ENCODE assay signal across 24 cellular contexts in genomic region chr12:690466-690865, GRCh38. TPM values are rescaled to one million over a fixed set of nuclear protein-coding genes. Genes with fewer than 3 reads are reported as not detected.
DNase-seq lines count a peak whose midpoint lies in the region; ATAC-seq and TF ChIP-seq lines count a peak whose summit lies in the region.
"Had no signal": no experiment of that assay in that cellular context is flagged by ENCODE, and none has a peak within 500 bp of the region (broad histone marks: within the 10 kb centered on the region; RNA-seq: fewer than 3 reads in every experiment).

No MANE protein-coding gene starts in this region.

- peaks cover 15% of the 10 kb centered on the region for H3F3A ChIP-seq in neural progenitor cell (ENCODE audit: low read depth)

- BruUV-seq in Caco-2 (replicated peaks; lab: Mats Ljungman, UMichigan): no TSS peak

- H3K36me3 ChIP-seq in neural progenitor cell (no peaks in the 10 kb centered on the region), Caco-2 (ENCODE audit: control insufficient read depth, insufficient read depth, low read length) (no peaks in the 10 kb centered on the region)

- no peak overlapping the region for H3K4me3 ChIP-seq in neural progenitor cell
- no peak overlapping the region for H3K4me3 ChIP-seq in Caco-2 (ENCODE audit: low read depth, low read length)
- H3K4me3 ChIP-seq: testis had no signal

- TF ChIP-seq CTCF in neural progenitor cell (IDR thresholded peaks at IDR 0.05): no peak
- TF ChIP-seq CTCF in Caco-2 (IDR thresholded peaks at IDR 0.05; ENCODE audit: insufficient read depth in 1 of 2, low read depth in 1 of 2, low read length in 1 of 2, severe bottlenecking in 1 of 2, unreplicated experiment in 1 of 2): no peak

- CTCF ChIA-PET in Caco-2 (lab: Charles Lee): no interaction called here
- CTCF ChIA-PET in activated CD4-positive, alpha-beta memory T cell treated with anti-CD3 and anti-CD28 coated beads, Interleukin-2, amount 10 ng/mL, durations not matched to agents 7 days and 5 days (lab: Charles Lee): interaction anchor here (1.4 kb wide), 1 partner anchor 115 kb away, joined by 5 read pairs; no protein-coding TSS in a partner anchor

- H3K36me3 Mint-ChIP-seq in neural progenitor cell: peaks cover 2% of the 10 kb centered on the region
- H3K36me3 Mint-ChIP-seq in Caco-2 (ENCODE audit: insufficient read depth, unreplicated experiment): no peaks in the 10 kb centered on the region
- peaks cover 5% of the 10 kb centered on the region for H3K36me3 Mint-ChIP-seq in activated CD4-positive, alpha-beta memory T cell treated with anti-CD3 and anti-CD28 coated beads, Interleukin-2, amount 10 ng/mL, durations not matched to agents 7 days and 5 days (ENCODE audit: low read depth)
- H3K36me3 Mint-ChIP-seq: CD8-positive, alpha-beta T cell had no signal

- H3K27me3 ChIP-seq in neural progenitor cell (no peaks in the 10 kb centered on the region), Caco-2 (replicated peaks; ENCODE audit: control insufficient read depth, insufficient read depth, low read length) (no peaks in the 10 kb centered on the region)
- H3K27me3 ChIP-seq: testis had no signal

- intact Hi-C loops in Caco-2 (cut with micrococcal nuclease; ENCODE audit: unreplicated experiment): no loop called here

- no peaks in the 10 kb centered on the region for H3K9me3 ChIP-seq in neural progenitor cell (ENCODE audit: low read depth)
- 0 out of 2 replicates have a peak, but pooled peaks cover 3% of the 10 kb centered on the region for H3K9me3 ChIP-seq in Caco-2
- H3K9me3 ChIP-seq: testis had no signal

- POLR2A ChIA-PET in Caco-2 (lab: Charles Lee): no interaction called here
- POLR2A ChIA-PET in activated CD4-positive, alpha-beta memory T cell treated with anti-CD3 and anti-CD28 coated beads, Interleukin-2, amount 10 ng/mL, durations not matched to agents 7 days and 5 days (lab: Charles Lee): interaction anchor here (1.1 kb wide), 1 partner anchor 11 kb away, joined by 3 read pairs; no protein-coding TSS in a partner anchor

- H3K4me1 Mint-ChIP-seq in neural progenitor cell (peaks cover 18% of the 10 kb centered on the region), Caco-2 (ENCODE audit: low read depth, unreplicated experiment) (peaks cover 8% of the 10 kb centered on the region)
- peaks cover 10% of the 10 kb centered on the region for H3K4me1 Mint-ChIP-seq in activated CD4-positive, alpha-beta memory T cell treated with anti-CD3 and anti-CD28 coated beads, Interleukin-2, amount 10 ng/mL, durations not matched to agents 7 days and 5 days

- H4K20me1 ChIP-seq in neural progenitor cell (ENCODE audit: low read depth): no peaks in the 10 kb centered on the region

- H3K79me2 ChIP-seq in neural progenitor cell (ENCODE audit: low read depth): no peaks in the 10 kb centered on the region

- no peak overlapping the region for H3K27ac ChIP-seq in neural progenitor cell
- H3K27ac ChIP-seq: KMS-11, testis had no signal

- H2AFZ ChIP-seq in neural progenitor cell (replicated peaks): no peak overlapping the region

- peak; percentile 36 for DNase-seq in DMS53 treated with DMSO at 0.1 percent for 48 hours (lab: John Stamatoyannopoulos, UW; ENCODE audit: unreplicated experiment)
- DNase-seq in NCI-H146 treated with DMSO at 0.1 percent for 48 hours (lab: John Stamatoyannopoulos, UW; ENCODE audit: unreplicated experiment): peak; percentile 92
- peak; percentile 37 for DNase-seq in neural progenitor cell (ENCODE audit: low spot score)
- DNase-seq in Caco-2: no peak
- DNase-seq in activated CD4-positive, alpha-beta memory T cell treated with anti-CD3 and anti-CD28 coated beads, Interleukin-2, amount 10 ng/mL, durations not matched to agents 7 days and 5 days: no peak
- DNase-seq in SK-N-DZ (ENCODE audit: low spot score): no peak
- DNase-seq in CD1c-positive myeloid dendritic cell (ENCODE audit: extremely low spot score): no peak
- DNase-seq: activated CD4-positive, alpha-beta T cell treated with anti-CD3 and anti-CD28 coated beads, Interleukin-2, amount 50 U/mL, for 1 hour; activated CD8-positive, alpha-beta memory T cell treated with anti-CD3 and anti-CD28 coated beads, Interleukin-2, amount 50 U/mL, for 48 hours; activated naive CD4-positive, alpha-beta T cell; aorta; CD8-positive, alpha-beta T cell; cerebellar nuclear complex; effector memory CD8-positive, alpha-beta T cell; hippocampal formation; islet precursor cell; NCI-H1048; NCI-H2107; NCI-H526 treated with DMSO at 0.1 percent for 48 hours; SHP77 treated with DMSO at 0.1 percent for 48 hours; testis had no signal

- peak; percentile 51 for ATAC-seq in esophagus mucosa
- ATAC-seq: CD8-positive, alpha-beta T cell; effector memory CD8-positive, alpha-beta T cell had no signal

- no peak overlapping the region for H3K9ac ChIP-seq in neural progenitor cell
- H3K9ac ChIP-seq: KMS-11 had no signal

- H3K27me3 Mint-ChIP-seq in neural progenitor cell (ENCODE audit: insufficient read depth, low read depth): peaks cover 9% of the 10 kb centered on the region
- no peaks in the 10 kb centered on the region for H3K27me3 Mint-ChIP-seq in Caco-2 (ENCODE audit: insufficient read depth, unreplicated experiment)
- H3K27me3 Mint-ChIP-seq in activated CD4-positive, alpha-beta memory T cell treated with anti-CD3 and anti-CD28 coated beads, Interleukin-2, amount 10 ng/mL, durations not matched to agents 7 days and 5 days: no peaks in the 10 kb centered on the region
- H3K27me3 Mint-ChIP-seq: effector memory CD8-positive, alpha-beta T cell had no signal

- no peak overlapping the region for H3K4me2 ChIP-seq in neural progenitor cell
- H3K4me2 ChIP-seq: KMS-11 had no signal

- peak overlapping the region; percentile 7 for H3K27ac Mint-ChIP-seq in neural progenitor cell
- no peak overlapping the region for H3K27ac Mint-ChIP-seq in Caco-2 (ENCODE audit: unreplicated experiment)
- H3K27ac Mint-ChIP-seq in activated CD4-positive, alpha-beta memory T cell treated with anti-CD3 and anti-CD28 coated beads, Interleukin-2, amount 10 ng/mL, durations not matched to agents 7 days and 5 days: no peak overlapping the region
- H3K27ac Mint-ChIP-seq: CD8-positive, alpha-beta T cell; effector memory CD8-positive, alpha-beta T cell had no signal

- H3K9me3 Mint-ChIP-seq in neural progenitor cell: peaks cover 21% of the 10 kb centered on the region
- peaks cover 10% of the 10 kb centered on the region for H3K9me3 Mint-ChIP-seq in Caco-2 (ENCODE audit: unreplicated experiment)
- H3K9me3 Mint-ChIP-seq in activated CD4-positive, alpha-beta memory T cell treated with anti-CD3 and anti-CD28 coated beads, Interleukin-2, amount 10 ng/mL, durations not matched to agents 7 days and 5 days: peaks cover 6% of the 10 kb centered on the region
- H3K9me3 Mint-ChIP-seq: CD8-positive, alpha-beta T cell; effector memory CD8-positive, alpha-beta T cell had no signal

- no peak overlapping the region for H3K4me3 Mint-ChIP-seq in neural progenitor cell
- no peak overlapping the region for H3K4me3 Mint-ChIP-seq in Caco-2 (ENCODE audit: unreplicated experiment)
- H3K4me3 Mint-ChIP-seq in activated CD4-positive, alpha-beta memory T cell treated with anti-CD3 and anti-CD28 coated beads, Interleukin-2, amount 10 ng/mL, durations not matched to agents 7 days and 5 days: no peak overlapping the region
- H3K4me3 Mint-ChIP-seq: CD8-positive, alpha-beta T cell; effector memory CD8-positive, alpha-beta T cell had no signal

- H3K4me1 ChIP-seq in neural progenitor cell (no peaks in the 10 kb centered on the region), Caco-2 (no peaks in the 10 kb centered on the region)
- H3K4me1 ChIP-seq: testis had no signal

RNA-seq across cellular contexts. Expression of gene NINJ2, which starts 27.2 kb away (rescaled TPM):
- 2.9 TPM for total RNA-seq in esophagus mucosa
- 0.37 TPM in 1 of 2 replicates, not detected in the other for total RNA-seq in neural progenitor cell (ENCODE audit: low replicate concordance)
- total RNA-seq in Caco-2 (2022): 6.5 and 7.0 TPM in 2 replicates
- 10 to 100 TPM; 13.1 to 13.5 TPM for total RNA-seq in activated CD4-positive, alpha-beta memory T cell treated with anti-CD3 and anti-CD28 coated beads, Interleukin-2, amount 10 ng/mL, durations not matched to agents 7 days and 5 days
- not detected in 2 replicates for polyA plus RNA-seq in SK-N-DZ (2014; cell fraction: cytosol; rRNA removed)
- polyA plus RNA-seq in SK-N-DZ (2014; cell fraction: nucleus; rRNA removed): not detected in 2 replicates
- polyA plus RNA-seq: neural cell had no signal

Comparison
In these comparisons a context has a peak if more than half of its experiments do, and no peak if none do; other contexts are left out.
1. DNase-seq: peak in DMS53 treated with DMSO at 0.1 percent for 48 hours (single experiment), NCI-H146 treated with DMSO at 0.1 percent for 48 hours (single experiment) and neural progenitor cell (single experiment); none in Caco-2 (0 of 2), activated CD4-positive, alpha-beta memory T cell treated with anti-CD3 and anti-CD28 coated beads, Interleukin-2, amount 10 ng/mL, durations not matched to agents 7 days and 5 days (single experiment), SK-N-DZ (single experiment) and CD1c-positive myeloid dendritic cell (single experiment).